Comparison of ENCODE assay signal across 15 cellular contexts in genomic region chr13:108948269-108948671, GRCh38.
DNase-seq lines count a peak whose midpoint lies in the region; ATAC-seq and TF ChIP-seq lines count a peak whose summit lies in the region.
"Had no signal": no experiment of that assay in that cellular context is flagged by ENCODE, and none has a peak within 500 bp of the region (broad histone marks: within the 10 kb centered on the region; RNA-seq: fewer than 3 reads in every experiment).

No MANE protein-coding gene starts in this region.

- TF ChIP-seq CTCF in SK-N-SH (IDR thresholded peaks at IDR 0.05) (no peak), lower lobe of right lung (IDR thresholded peaks at IDR 0.05) (no peak), vagina (IDR thresholded peaks at IDR 0.05) (no peak)

- H3F3A ChIP-seq in SK-N-SH (replicated peaks; ENCODE audit: insufficient read depth) = no peaks in the 10 kb centered on the region

- CTCF ChIA-PET in SK-N-SH (lab: Yijun Ruan, JAX) = no interaction called here

- H3K9me3 ChIP-seq in SK-N-SH (no peaks in the 10 kb centered on the region), SK-N-MC (ENCODE audit: low read depth, low read length) (no peaks in the 10 kb centered on the region), lower lobe of right lung (no peaks in the 10 kb centered on the region), vagina (no peaks in the 10 kb centered on the region)
- H3K9me3 ChIP-seq: SJSA1, spleen had no signal

- no peak for TF ChIP-seq EP300 in SK-N-SH (IDR thresholded peaks at IDR 0.05; ENCODE audit: borderline replicate concordance in 1 of 2, low read depth in 1 of 2, low read length in 1 of 2)

- H3K9me2 ChIP-seq in SK-N-SH = no peaks in the 10 kb centered on the region

- peak overlapping the region in 1 of 2 experiments; percentile 55; a peak in 1 of 4 replicates for H3K27ac ChIP-seq in SK-N-SH (ENCODE audit: low read depth in 2 of 2, low read length in 1 of 2)
- peak overlapping the region; percentile 90 for H3K27ac ChIP-seq in SK-N-MC
- no peak overlapping the region for H3K27ac ChIP-seq in lower lobe of right lung
- peak overlapping the region; percentile 75 for H3K27ac ChIP-seq in vagina
- no peak overlapping the region for H3K27ac ChIP-seq in caudate nucleus (ENCODE audit: low read depth, low read length)
- H3K27ac ChIP-seq: parathyroid adenoma, SJSA1, spleen had no signal

- TF ChIP-seq RAD21 in SK-N-SH (IDR thresholded peaks at IDR 0.05; ENCODE audit: low read length) = no peak

- H3K36me3 ChIP-seq in SK-N-SH (replicated peaks in 1 of 2; ENCODE audit: control insufficient read depth in 1 of 2, insufficient read depth in 2 of 2, low read length in 1 of 2) (no peaks in the 10 kb centered on the region), SK-N-MC (ENCODE audit: insufficient read depth, low read length) (peaks cover 4% of the 10 kb centered on the region; the same call in 1 of the 2 replicates), lower lobe of right lung (no peaks in the 10 kb centered on the region), vagina (no peaks in the 10 kb centered on the region)
- H3K36me3 ChIP-seq: SJSA1, spleen had no signal

- DNase-seq in SK-N-SH (no peak), SK-N-MC (ENCODE audit: low read depth, low spot score) (no peak), lower lobe of right lung (no peak), vagina (ENCODE audit: extremely low spot score in 2 of 2) (no peak), caudate nucleus (lab: John Stamatoyannopoulos, UW) (no peak), cerebellar cortex (ENCODE audit: low spot score) (no peak), UCSD-AML1 (lab: John Stamatoyannopoulos, UW; ENCODE audit: unreplicated experiment) (no peak)
- DNase-seq: activated CD4-positive, alpha-beta T cell treated with anti-CD3 and anti-CD28 coated beads for 4 hours; CD4-positive, alpha-beta memory T cell; NCI-H1048; NCI-H446 treated with DMSO at 0.1 percent for 48 hours; spleen had no signal

- peaks cover 0 to 8% of the 10 kb centered on the region in 2 experiments; a peak in 2 of 4 replicates for H3K4me1 ChIP-seq in SK-N-SH (ENCODE audit: control insufficient read depth in 1 of 2, insufficient read depth in 2 of 2, low read depth in 1 of 2, low read length in 1 of 2)
- no peaks in the 10 kb centered on the region for H3K4me1 ChIP-seq in lower lobe of right lung
- peaks cover 5% of the 10 kb centered on the region for H3K4me1 ChIP-seq in vagina
- H3K4me1 ChIP-seq: parathyroid adenoma, spleen had no signal

- H4K20me1 ChIP-seq in SK-N-SH (ENCODE audit: insufficient read depth) = no peaks in the 10 kb centered on the region

- H3K4me3 ChIP-seq in SK-N-SH (ENCODE audit: low read depth in 2 of 2, low read length in 1 of 2) (no peak overlapping the region), SK-N-MC (peak overlapping the region; percentile 30; the same call in 1 of the 2 replicates), lower lobe of right lung (no peak overlapping the region), vagina (no peak overlapping the region)
- H3K4me3 ChIP-seq: SJSA1, spleen had no signal

- peak; percentile 16; the same call in 2 of the 3 replicates for ATAC-seq in SK-N-SH treated with all-trans-retinoic acid at 6 μM for 48 hours
- ATAC-seq in lower lobe of right lung = peak; percentile 14 to 55

- intact Hi-C loops in lower lobe of right lung (cut with DNase I) (no loop called here), vagina (cut with DNase I) (no loop called here)

- H3K4me2 ChIP-seq in SK-N-SH = no peak overlapping the region

- TF ChIP-seq POLR2A in vagina (IDR thresholded peaks at IDR 0.05) = no peak

- H3K79me2 ChIP-seq in SK-N-SH (ENCODE audit: insufficient read depth) = no peaks in the 10 kb centered on the region
- H3K79me2 ChIP-seq: parathyroid adenoma had no signal

- H2AFZ ChIP-seq in SK-N-SH (ENCODE audit: low read depth) = no peak overlapping the region
- H2AFZ ChIP-seq: parathyroid adenoma had no signal

- H3K9ac ChIP-seq in SK-N-SH (no peak overlapping the region), SK-N-MC (ENCODE audit: insufficient read length) (peak overlapping the region; percentile 59)
- H3K9ac ChIP-seq: parathyroid adenoma had no signal

- POLR2A ChIA-PET in SK-N-SH (lab: Yijun Ruan, JAX) = no interaction called here

- H3K27me3 ChIP-seq in SK-N-SH (ENCODE audit: insufficient read depth) = no peaks in the 10 kb centered on the region
- H3K27me3 ChIP-seq in lower lobe of right lung (ENCODE audit: low read depth) = no peaks in the 10 kb centered on the region
- no peaks in the 10 kb centered on the region for H3K27me3 ChIP-seq in vagina
- H3K27me3 ChIP-seq: SJSA1, spleen had no signal

- 89% methylated on average over 7 of the region's 7 CpGs for WGBS in SK-N-SH (ENCODE audit: low lambda C conversion rate)

TF ChIP-seq in SK-N-SH treated with all-trans-retinoic acid at 6 μM for 48 hours, 23 proteins besides CTCF, POLR2A, EP300 and RAD21 (continues in another document):
- TF ChIP-seq GLIS3 (CRISPR knock-in tag; IDR thresholded peaks at IDR 0.05) (no peak), SNAI2 (CRISPR knock-in tag; IDR thresholded peaks at IDR 0.05) (no peak), ZNF70 (CRISPR knock-in tag; IDR thresholded peaks at IDR 0.05) (no peak), ARNTL (CRISPR knock-in tag; IDR thresholded peaks at IDR 0.05; ENCODE audit: borderline replicate concordance, low read depth) (no peak), TSHZ2 (CRISPR knock-in tag; IDR thresholded peaks at IDR 0.05) (no peak), BACH2 (CRISPR knock-in tag; IDR thresholded peaks at IDR 0.05; ENCODE audit: borderline replicate concordance) (no peak), RARB (CRISPR knock-in tag; IDR thresholded peaks at IDR 0.05) (no peak), OSR1 (CRISPR knock-in tag; IDR thresholded peaks at IDR 0.05) (no peak), TOX (CRISPR knock-in tag; IDR thresholded peaks at IDR 0.05; ENCODE audit: borderline replicate concordance) (no peak), ZC3H10 (CRISPR knock-in tag; IDR thresholded peaks at IDR 0.05) (no peak)

TF ChIP-seq in SK-N-SH, 30 proteins besides CTCF, POLR2A, EP300 and RAD21:
- TF ChIP-seq ELF1 (IDR thresholded peaks at IDR 0.05) = no peak
- TF ChIP-seq SIN3A (IDR thresholded peaks at IDR 0.05; ENCODE audit: borderline replicate concordance, low read depth, low read length) = no peak
- TF ChIP-seq SMC3 (IDR thresholded peaks at IDR 0.05; ENCODE audit: low read depth, low read length) = no peak
- no peak for TF ChIP-seq GABPA (IDR thresholded peaks at IDR 0.05; ENCODE audit: low read depth)

Comparison
In these comparisons a context has a peak if more than half of its experiments do, and no peak if none do; other contexts are left out.
1. H3K27ac ChIP-seq: peak in SK-N-MC (single experiment) and vagina (single experiment); none in lower lobe of right lung (single experiment) and caudate nucleus (single experiment).